ENCODE assay signal across 3 cellular contexts in the genomic region with DNA sequence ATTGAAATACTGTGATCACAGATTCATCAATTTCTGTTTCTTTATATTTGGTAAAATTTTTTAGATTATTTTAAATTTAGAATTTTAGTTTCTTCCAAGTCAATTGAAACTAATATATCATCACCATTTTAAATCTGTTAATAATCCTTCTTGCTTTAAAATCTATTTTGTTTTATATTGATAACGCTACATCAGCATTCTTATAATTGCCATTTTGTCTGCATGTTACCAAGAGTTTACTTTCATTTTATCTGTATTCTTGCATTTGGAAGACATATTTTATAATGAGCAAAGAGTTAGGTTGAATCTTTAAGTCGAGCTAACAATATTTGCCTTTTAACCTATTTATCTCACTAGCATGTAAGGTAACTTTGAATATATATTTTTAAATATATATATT.
A peak's percentile ranks its signal among the peaks of the same experiment; 100 is the strongest.
TF ChIP-seq lines count a peak whose summit lies in the region.

No MANE protein-coding gene starts in this region.

TF ChIP-seq in HepG2, 621 proteins besides CTCF, POLR2A, EP300 and RAD21:
- TF ChIP-seq MAFF (IDR thresholded peaks at IDR 0.05; ENCODE audit: low read depth, low read length): peak; percentile 52; the same call in 1 of the 2 replicates
- TF ChIP-seq, protein P1, sequence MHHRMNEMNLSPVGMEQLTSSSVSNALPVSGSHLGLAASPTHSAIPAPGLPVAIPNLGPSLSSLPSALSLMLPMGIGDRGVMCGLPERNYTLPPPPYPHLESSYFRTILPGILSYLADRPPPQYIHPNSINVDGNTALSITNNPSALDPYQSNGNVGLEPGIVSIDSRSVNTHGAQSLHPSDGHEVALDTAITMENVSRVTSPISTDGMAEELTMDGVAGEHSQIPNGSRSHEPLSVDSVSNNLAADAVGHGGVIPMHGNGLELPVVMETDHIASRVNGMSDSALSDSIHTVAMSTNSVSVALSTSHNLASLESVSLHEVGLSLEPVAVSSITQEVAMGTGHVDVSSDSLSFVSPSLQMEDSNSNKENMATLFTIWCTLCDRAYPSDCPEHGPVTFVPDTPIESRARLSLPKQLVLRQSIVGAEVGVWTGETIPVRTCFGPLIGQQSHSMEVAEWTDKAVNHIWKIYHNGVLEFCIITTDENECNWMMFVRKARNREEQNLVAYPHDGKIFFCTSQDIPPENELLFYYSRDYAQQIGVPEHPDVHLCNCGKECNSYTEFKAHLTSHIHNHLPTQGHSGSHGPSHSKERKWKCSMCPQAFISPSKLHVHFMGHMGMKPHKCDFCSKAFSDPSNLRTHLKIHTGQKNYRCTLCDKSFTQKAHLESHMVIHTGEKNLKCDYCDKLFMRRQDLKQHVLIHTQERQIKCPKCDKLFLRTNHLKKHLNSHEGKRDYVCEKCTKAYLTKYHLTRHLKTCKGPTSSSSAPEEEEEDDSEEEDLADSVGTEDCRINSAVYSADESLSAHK (CRISPR knock-in tag; IDR thresholded peaks at IDR 0.05; ENCODE audit: borderline replicate concordance): no peak
- TF ChIP-seq SRY (CRISPR knock-in tag; IDR thresholded peaks at IDR 0.05): no peak
- TF ChIP-seq, protein P2, sequence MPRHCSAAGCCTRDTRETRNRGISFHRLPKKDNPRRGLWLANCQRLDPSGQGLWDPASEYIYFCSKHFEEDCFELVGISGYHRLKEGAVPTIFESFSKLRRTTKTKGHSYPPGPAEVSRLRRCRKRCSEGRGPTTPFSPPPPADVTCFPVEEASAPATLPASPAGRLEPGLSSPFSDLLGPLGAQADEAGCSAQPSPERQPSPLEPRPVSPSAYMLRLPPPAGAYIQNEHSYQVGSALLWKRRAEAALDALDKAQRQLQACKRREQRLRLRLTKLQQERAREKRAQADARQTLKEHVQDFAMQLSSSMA (CRISPR knock-in tag; IDR thresholded peaks at IDR 0.05): no peak
- no peak for TF ChIP-seq ZNF512 (CRISPR knock-in tag; IDR thresholded peaks at IDR 0.05)
- TF ChIP-seq MAFK (conservative IDR thresholded peaks at IDR 0.05 in 1 of 2, IDR thresholded peaks at IDR 0.05 in 1 of 2; ENCODE audit: low read length in 2 of 2): peak; percentile 50 to 80
- no peak for TF ChIP-seq STAG1 (CRISPR knock-in tag; IDR thresholded peaks at IDR 0.05)

TF ChIP-seq in K562, 482 proteins besides CTCF, POLR2A, EP300 and RAD21:
- TF ChIP-seq ZNF699 (CRISPR knock-in tag; IDR thresholded peaks at IDR 0.05; ENCODE audit: insufficient replicate concordance) (no peak), SMC3 (conservative IDR thresholded peaks at IDR 0.05; ENCODE audit: insufficient read depth, low read depth, low read length) (no peak), CAMTA2 (CRISPR knock-in tag; conservative IDR thresholded peaks at IDR 0.05) (no peak), MAFG (tag; conservative IDR thresholded peaks at IDR 0.05) (0 out of 2 replicates have a peak, but pooled peaks have one; percentile 12), RERE (CRISPR knock-in tag; IDR thresholded peaks at IDR 0.05; ENCODE audit: borderline replicate concordance) (no peak), CBFA2T2 (conservative IDR thresholded peaks at IDR 0.05) (no peak), SOX6 (IDR thresholded peaks at IDR 0.05) (no peak), MAFK (IDR thresholded peaks at IDR 0.05; ENCODE audit: low read length) (peak; percentile 48; the same call in 1 of the 2 replicates), MAFF (IDR thresholded peaks at IDR 0.05; ENCODE audit: low read length) (peak; percentile 37; the same call in 1 of the 2 replicates), ZNF316 (IDR thresholded peaks at IDR 0.05) (peak; percentile 81), ZNF12 (CRISPR knock-in tag; IDR thresholded peaks at IDR 0.05) (no peak), C11orf30 (IDR thresholded peaks at IDR 0.05; ENCODE audit: low read depth) (peak; percentile 47), U2AF1 (optimal IDR thresholded peaks at IDR 0.05; ENCODE audit: low read depth, low read length) (no peak), NFRKB (IDR thresholded peaks at IDR 0.05; ENCODE audit: low read depth) (no peak)

TF ChIP-seq in H1, 55 proteins besides CTCF, POLR2A, EP300 and RAD21:
- TF ChIP-seq GABPA (IDR thresholded peaks at IDR 0.05; ENCODE audit: borderline replicate concordance, insufficient read depth, low read length) (no peak), MAFK (IDR thresholded peaks at IDR 0.05; ENCODE audit: low read depth, low read length) (0 out of 2 replicates have a peak, but pooled peaks have one; percentile 13)
TF ChIP-seq in H1: peak in this region for 1.
